Comparison of ENCODE assay signal across 15 cellular contexts in genomic region chr9:85009251-85009650, GRCh38.
DNase-seq lines count a peak whose midpoint lies in the region; ATAC-seq lines count a peak whose summit lies in the region.
"Had no signal": no experiment of that assay in that cellular context is flagged by ENCODE, and none has a peak within 500 bp of the region (broad histone marks: within the 10 kb centered on the region; RNA-seq: fewer than 3 reads in every experiment).

No MANE protein-coding gene starts in this region.

- intact Hi-C loops in cardiac septum (cut with DNase I): no loop called here
- intact Hi-C loops in activated T-helper 2 cell treated with anti-CD3 and anti-CD28 coated beads, Interferon-gamma antibody, Interleukin-2, Interleukin-4, amounts not matched to agents 10 μg/mL and 5 μg/mL and 100 μg/mL, durations not matched to agents 14 hours and 24 hours and 36 hours (cut with micrococcal nuclease): no loop called here

- H3K36me3 Mint-ChIP-seq in activated T-helper 2 cell treated with anti-CD3 and anti-CD28 coated beads, Interferon-gamma antibody, Interleukin-2, Interleukin-4, amounts not matched to agents 10 μg/mL and 5 μg/mL and 100 μg/mL, durations not matched to agents 14 hours and 24 hours and 36 hours (ENCODE audit: low read depth): no peaks in the 10 kb centered on the region
- H3K36me3 Mint-ChIP-seq: activated CD4-positive, alpha-beta memory T cell treated with anti-CD3 and anti-CD28 coated beads for 36 hours; neural progenitor cell had no signal

- peak; percentile 64 for ATAC-seq in GM18873 (IDR thresholded peaks at IDR 0.05; ENCODE audit: low FRiP score, unreplicated experiment)
- peak; percentile 82 for ATAC-seq in GM21528 (IDR thresholded peaks at IDR 0.05; ENCODE audit: low FRiP score, unreplicated experiment)
- ATAC-seq in HG03095 (IDR thresholded peaks at IDR 0.05; ENCODE audit: unreplicated experiment): peak; percentile 83
- ATAC-seq: gastroesophageal sphincter had no signal

- no peaks in the 10 kb centered on the region for H3K9me3 Mint-ChIP-seq in activated T-helper 2 cell treated with anti-CD3 and anti-CD28 coated beads, Interferon-gamma antibody, Interleukin-2, Interleukin-4, amounts not matched to agents 10 μg/mL and 5 μg/mL and 100 μg/mL, durations not matched to agents 14 hours and 24 hours and 36 hours
- H3K9me3 Mint-ChIP-seq: activated CD4-positive, alpha-beta memory T cell treated with anti-CD3 and anti-CD28 coated beads for 36 hours; neural progenitor cell; T-helper 1 cell treated with Interleukin-12 subunit alpha and Interleukin-12 subunit beta and Interleukin-4 antibody, amounts not matched to agents 30 μg/mL and 1 μg/mL, for 36 hours had no signal

- peak; percentile 6 for DNase-seq in germinal center (ENCODE audit: low spot score)
- no peak for DNase-seq in cardiac septum (ENCODE audit: low spot score)
- no peak for DNase-seq in activated T-helper 2 cell treated with anti-CD3 and anti-CD28 coated beads, Interferon-gamma antibody, Interleukin-2, Interleukin-4, amounts not matched to agents 10 μg/mL and 5 μg/mL and 100 μg/mL, durations not matched to agents 14 hours and 24 hours and 36 hours (ENCODE audit: low spot score)
- no peak for DNase-seq in stimulated activated CD4-positive, alpha-beta T cell treated with anti-CD3 and anti-CD28 coated beads, Interleukin-4, amount 100 ng/mL, for 24 hours
- no peak for DNase-seq in NCI-H510A treated with DMSO at 0.1 percent for 48 hours (lab: John Stamatoyannopoulos, UW)
- DNase-seq: activated CD4-positive, alpha-beta memory T cell treated with anti-CD3 and anti-CD28 coated beads for 36 hours; dorsolateral prefrontal cortex; NCI-H146; spleen had no signal

- no peaks in the 10 kb centered on the region for H3K4me1 Mint-ChIP-seq in activated T-helper 2 cell treated with anti-CD3 and anti-CD28 coated beads, Interferon-gamma antibody, Interleukin-2, Interleukin-4, amounts not matched to agents 10 μg/mL and 5 μg/mL and 100 μg/mL, durations not matched to agents 14 hours and 24 hours and 36 hours (ENCODE audit: low read depth)

- no peak overlapping the region for H3K27ac Mint-ChIP-seq in activated T-helper 2 cell treated with anti-CD3 and anti-CD28 coated beads, Interferon-gamma antibody, Interleukin-2, Interleukin-4, amounts not matched to agents 10 μg/mL and 5 μg/mL and 100 μg/mL, durations not matched to agents 14 hours and 24 hours and 36 hours
- H3K27ac Mint-ChIP-seq: activated CD4-positive, alpha-beta memory T cell treated with anti-CD3 and anti-CD28 coated beads for 36 hours; T-helper 1 cell treated with Interleukin-12 subunit alpha and Interleukin-12 subunit beta and Interleukin-4 antibody, amounts not matched to agents 30 μg/mL and 1 μg/mL, for 36 hours had no signal

- H3K4me3 Mint-ChIP-seq in activated T-helper 2 cell treated with anti-CD3 and anti-CD28 coated beads, Interferon-gamma antibody, Interleukin-2, Interleukin-4, amounts not matched to agents 10 μg/mL and 5 μg/mL and 100 μg/mL, durations not matched to agents 14 hours and 24 hours and 36 hours (ENCODE audit: low read depth): no peak overlapping the region
- H3K4me3 Mint-ChIP-seq: activated CD4-positive, alpha-beta memory T cell treated with anti-CD3 and anti-CD28 coated beads for 36 hours; neural progenitor cell; T-helper 1 cell treated with Interleukin-12 subunit alpha and Interleukin-12 subunit beta and Interleukin-4 antibody, amounts not matched to agents 30 μg/mL and 1 μg/mL, for 36 hours had no signal

- H3K27me3 Mint-ChIP-seq in activated T-helper 2 cell treated with anti-CD3 and anti-CD28 coated beads, Interferon-gamma antibody, Interleukin-2, Interleukin-4, amounts not matched to agents 10 μg/mL and 5 μg/mL and 100 μg/mL, durations not matched to agents 14 hours and 24 hours and 36 hours (ENCODE audit: low read depth): no peaks in the 10 kb centered on the region
- H3K27me3 Mint-ChIP-seq: activated CD4-positive, alpha-beta memory T cell treated with anti-CD3 and anti-CD28 coated beads for 36 hours had no signal
